8 cellular contexts compared by ENCODE assay signal in the genomic region with DNA sequence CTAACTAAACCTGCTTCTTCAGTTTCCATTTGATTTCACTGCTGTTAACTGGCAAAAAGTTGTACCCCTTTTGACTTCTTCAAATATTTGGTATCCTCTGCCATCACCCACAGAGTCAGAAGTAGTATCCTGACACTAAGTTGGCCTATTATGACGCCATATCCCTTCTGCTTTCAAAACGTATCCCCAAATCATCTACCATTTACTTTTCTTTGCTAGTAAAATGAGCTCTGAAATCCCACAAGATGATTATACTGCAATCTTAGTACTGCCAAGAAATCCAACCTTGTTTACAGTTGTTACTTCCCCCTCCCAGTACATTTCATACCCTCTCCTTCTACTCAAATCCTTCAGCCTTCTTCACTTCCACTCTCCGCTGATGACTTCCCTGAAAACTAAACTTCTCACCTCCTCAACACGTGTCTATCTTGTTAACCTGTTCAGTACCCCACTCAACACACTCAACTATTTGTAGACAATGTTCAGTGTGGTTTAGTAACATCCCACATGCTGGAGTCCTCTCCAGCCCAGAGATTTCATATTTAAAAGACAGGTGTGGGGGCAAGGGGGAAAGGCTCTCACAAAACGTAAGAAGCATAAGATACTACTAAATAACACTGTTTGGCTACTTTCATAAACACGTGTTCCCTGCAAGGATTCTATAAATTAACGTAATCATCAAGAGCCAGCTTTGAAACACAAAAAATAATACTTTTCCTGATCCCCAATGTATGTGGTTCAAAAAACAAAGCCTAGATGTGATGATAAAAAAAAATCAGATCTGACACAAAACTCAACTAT. TPM values are rescaled to one million over a fixed set of nuclear protein-coding genes. Genes with fewer than 3 reads are reported as not detected.
DNase-seq lines count a peak whose midpoint lies in the region; ATAC-seq lines count a peak whose summit lies in the region.

No MANE protein-coding gene starts in this region.

- POLR2A ChIA-PET in activated CD4-positive, alpha-beta memory T cell treated with anti-CD3 and anti-CD28 coated beads, Interleukin-2, amount 10 ng/mL, durations not matched to agents 7 days and 5 days (lab: Charles Lee), result interaction anchor here (0.6 to 2.0 kb wide), 9 partner anchors 7 to 329 kb away, joined by 3 to 17 read pairs (median 4); a partner anchor contains a TSS

- peak overlapping the region; percentile 85 for H3K4me3 ChIP-seq in iPS-20b (ENCODE audit: low read length)

- H3K9ac ChIP-seq in iPS-20b (ENCODE audit: low read depth, low read length), result peak overlapping the region; percentile 86

- H3K36me3 ChIP-seq in iPS-20b (ENCODE audit: insufficient read depth, low read depth, low read length), result peaks cover 37% of the 10 kb centered on the region

- H3K27me3 ChIP-seq in iPS-20b (ENCODE audit: insufficient read depth, low read length), result no peaks in the 10 kb centered on the region

- peak overlapping the region; percentile 91 for H3K27ac Mint-ChIP-seq in activated naive CD4-positive, alpha-beta T cell treated with anti-CD3 and anti-CD28 coated beads, Interleukin-2, amount 50 U/mL, for 24 hours
- H3K27ac Mint-ChIP-seq in activated CD4-positive, alpha-beta memory T cell treated with anti-CD3 and anti-CD28 coated beads, Interleukin-2, amount 10 ng/mL, durations not matched to agents 7 days and 5 days, result peak overlapping the region; percentile 90
- peak overlapping the region; percentile 97 for H3K27ac Mint-ChIP-seq in stimulated activated memory B cell treated with anti-CD40 and anti-IgM and Interleukin-4, amounts not matched to agents 10 μg/mL and 1 μg/mL and 100 μg/mL, for 72 hours

- peak overlapping the region; percentile 90 for H3K4me3 Mint-ChIP-seq in activated naive CD4-positive, alpha-beta T cell treated with anti-CD3 and anti-CD28 coated beads, Interleukin-2, amount 50 U/mL, for 24 hours
- H3K4me3 Mint-ChIP-seq in activated CD4-positive, alpha-beta memory T cell treated with anti-CD3 and anti-CD28 coated beads, Interleukin-2, amount 10 ng/mL, durations not matched to agents 7 days and 5 days, result peak overlapping the region; percentile 91
- peak overlapping the region; percentile 91 for H3K4me3 Mint-ChIP-seq in stimulated activated memory B cell treated with anti-CD40 and anti-IgM and Interleukin-4, amounts not matched to agents 10 μg/mL and 1 μg/mL and 100 μg/mL, for 72 hours

- H3K9me3 ChIP-seq in iPS-20b (ENCODE audit: insufficient read depth, low read depth, low read length), result no peaks in the 10 kb centered on the region

- DNase-seq in activated naive CD4-positive, alpha-beta T cell (lab: John Stamatoyannopoulos, UW), result no peak
- DNase-seq in activated CD4-positive, alpha-beta memory T cell treated with anti-CD3 and anti-CD28 coated beads, Interleukin-2, amount 10 ng/mL, durations not matched to agents 7 days and 5 days, result no peak
- DNase-seq in GOT3 (lab: John Stamatoyannopoulos, UW) (no peak), activated gamma-delta T cell treated with Interleukin-2 at 50 U/mL for 16 hours (no peak)

- H3K4me1 ChIP-seq in iPS-20b (ENCODE audit: insufficient read depth, low read length), result peaks cover 6% of the 10 kb centered on the region

- H3K27me3 Mint-ChIP-seq in activated naive CD4-positive, alpha-beta T cell treated with anti-CD3 and anti-CD28 coated beads, Interleukin-2, amount 50 U/mL, for 24 hours, result no peaks in the 10 kb centered on the region
- H3K27me3 Mint-ChIP-seq in activated CD4-positive, alpha-beta memory T cell treated with anti-CD3 and anti-CD28 coated beads, Interleukin-2, amount 10 ng/mL, durations not matched to agents 7 days and 5 days, result no peaks in the 10 kb centered on the region
- no peaks in the 10 kb centered on the region for H3K27me3 Mint-ChIP-seq in stimulated activated memory B cell treated with anti-CD40 and anti-IgM and Interleukin-4, amounts not matched to agents 10 μg/mL and 1 μg/mL and 100 μg/mL, for 72 hours

- H3K36me3 Mint-ChIP-seq in activated naive CD4-positive, alpha-beta T cell treated with anti-CD3 and anti-CD28 coated beads, Interleukin-2, amount 50 U/mL, for 24 hours, result peaks cover 17% of the 10 kb centered on the region
- H3K36me3 Mint-ChIP-seq in activated CD4-positive, alpha-beta memory T cell treated with anti-CD3 and anti-CD28 coated beads, Interleukin-2, amount 10 ng/mL, durations not matched to agents 7 days and 5 days (ENCODE audit: low read depth), result peaks cover 32% of the 10 kb centered on the region
- peaks cover 30% of the 10 kb centered on the region for H3K36me3 Mint-ChIP-seq in stimulated activated memory B cell treated with anti-CD40 and anti-IgM and Interleukin-4, amounts not matched to agents 10 μg/mL and 1 μg/mL and 100 μg/mL, for 72 hours

- CTCF ChIA-PET in activated CD4-positive, alpha-beta memory T cell treated with anti-CD3 and anti-CD28 coated beads, Interleukin-2, amount 10 ng/mL, durations not matched to agents 7 days and 5 days (lab: Charles Lee), result interaction anchor here (1.0 to 1.6 kb wide), 2 partner anchors 328 to 515 kb away, joined by 3 to 5 read pairs; a partner anchor contains a TSS

- no peaks in the 10 kb centered on the region for H3K9me3 Mint-ChIP-seq in activated naive CD4-positive, alpha-beta T cell treated with anti-CD3 and anti-CD28 coated beads, Interleukin-2, amount 50 U/mL, for 24 hours
- no peaks in the 10 kb centered on the region for H3K9me3 Mint-ChIP-seq in activated CD4-positive, alpha-beta memory T cell treated with anti-CD3 and anti-CD28 coated beads, Interleukin-2, amount 10 ng/mL, durations not matched to agents 7 days and 5 days
- H3K9me3 Mint-ChIP-seq in stimulated activated memory B cell treated with anti-CD40 and anti-IgM and Interleukin-4, amounts not matched to agents 10 μg/mL and 1 μg/mL and 100 μg/mL, for 72 hours, result no peaks in the 10 kb centered on the region

- no peak for ATAC-seq in stimulated activated memory B cell treated with anti-CD40 and anti-IgM and Interleukin-4, amounts not matched to agents 10 μg/mL and 1 μg/mL and 100 μg/mL, for 72 hours
- ATAC-seq in HG03280 (IDR thresholded peaks at IDR 0.05; ENCODE audit: unreplicated experiment), result no peak

- H3K27ac ChIP-seq in iPS-20b (ENCODE audit: low read length), result no peak overlapping the region

- peaks cover 55% of the 10 kb centered on the region for H3K4me1 Mint-ChIP-seq in activated naive CD4-positive, alpha-beta T cell treated with anti-CD3 and anti-CD28 coated beads, Interleukin-2, amount 50 U/mL, for 24 hours
- peaks cover 42% of the 10 kb centered on the region for H3K4me1 Mint-ChIP-seq in activated CD4-positive, alpha-beta memory T cell treated with anti-CD3 and anti-CD28 coated beads, Interleukin-2, amount 10 ng/mL, durations not matched to agents 7 days and 5 days
- peaks cover 41% of the 10 kb centered on the region for H3K4me1 Mint-ChIP-seq in stimulated activated memory B cell treated with anti-CD40 and anti-IgM and Interleukin-4, amounts not matched to agents 10 μg/mL and 1 μg/mL and 100 μg/mL, for 72 hours

RNA-seq across cellular contexts. Expression of a gene that starts 1.3 kb away (rescaled TPM):
- total RNA-seq in activated CD4-positive, alpha-beta memory T cell treated with anti-CD3 and anti-CD28 coated beads, Interleukin-2, amount 10 ng/mL, durations not matched to agents 7 days and 5 days, result 10 to 100 TPM; 10.7 to 13.7 TPM
